In the genomic region with DNA sequence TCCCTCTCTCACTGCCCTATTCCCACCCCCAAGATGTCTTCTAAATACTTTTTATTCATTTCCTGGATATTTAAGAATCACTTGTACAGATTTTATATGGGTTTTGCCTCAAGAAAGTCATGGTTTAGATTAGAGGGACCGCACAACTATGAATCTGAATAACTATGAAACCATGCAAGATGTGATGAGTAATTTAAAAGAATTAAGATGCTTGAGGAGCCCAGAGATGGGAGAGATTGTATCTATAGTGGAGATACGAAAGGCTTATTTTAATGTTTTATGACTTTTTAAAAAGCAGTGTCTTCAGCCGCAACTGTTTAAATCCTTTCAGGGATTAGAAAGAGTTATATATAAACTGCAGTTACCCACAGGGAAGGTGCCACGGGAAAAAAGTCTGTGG, we compare ENCODE assay signal across 23 cellular contexts.
DNase-seq lines count a peak whose midpoint lies in the region; ATAC-seq, FAIRE-seq and TF ChIP-seq lines count a peak whose summit lies in the region.
"Had no signal": no experiment of that assay in that cellular context is flagged by ENCODE, and none has a peak within 500 bp of the region (broad histone marks: within the 10 kb centered on the region; RNA-seq: fewer than 3 reads in every experiment).

No MANE protein-coding gene starts in this region.

- peak overlapping the region; percentile 6; the same call in 1 of the 2 replicates for H2AFZ ChIP-seq in Loucy (ENCODE audit: low read length)

- H3K36me3 ChIP-seq in Loucy (ENCODE audit: insufficient read depth, low read length) (no peaks in the 10 kb centered on the region), H7 (replicated peaks; ENCODE audit: control insufficient read depth, insufficient read depth, low read length) (no peaks in the 10 kb centered on the region)
- H3K36me3 ChIP-seq: Peyer's patch had no signal

- no peaks in the 10 kb centered on the region for H3K36me3 Mint-ChIP-seq in activated CD4-positive, alpha-beta memory T cell treated with anti-CD3 and anti-CD28 coated beads, Interleukin-2, amount 10 ng/mL, durations not matched to agents 7 days and 5 days (ENCODE audit: low read depth)
- H3K36me3 Mint-ChIP-seq in activated naive CD8-positive, alpha-beta T cell treated with anti-CD3 and anti-CD28 coated beads for 36 hours = no peaks in the 10 kb centered on the region

- H3K79me2 ChIP-seq in Loucy (ENCODE audit: insufficient read depth, low read length) = no peaks in the 10 kb centered on the region

- peak overlapping the region; percentile 31 for H3K9ac ChIP-seq in Loucy (ENCODE audit: low read depth, low read length, poor library complexity, severe bottlenecking)

- POLR2A ChIA-PET in activated CD4-positive, alpha-beta memory T cell treated with anti-CD3 and anti-CD28 coated beads, Interleukin-2, amount 10 ng/mL, durations not matched to agents 7 days and 5 days (lab: Charles Lee) = no interaction called here

- H3K4me3 Mint-ChIP-seq in activated CD4-positive, alpha-beta memory T cell treated with anti-CD3 and anti-CD28 coated beads, Interleukin-2, amount 10 ng/mL, durations not matched to agents 7 days and 5 days = no peak overlapping the region
- no peak overlapping the region for H3K4me3 Mint-ChIP-seq in activated naive CD8-positive, alpha-beta T cell treated with anti-CD3 and anti-CD28 coated beads for 36 hours
- H3K4me3 Mint-ChIP-seq: activated CD4-positive, alpha-beta T cell treated with anti-CD3 and anti-CD28 coated beads, Interleukin-2, amount 10 ng/mL, durations not matched to agents 7 days and 5 days; stimulated activated naive CD8-positive, alpha-beta T cell treated with anti-CD3 and anti-CD28 coated beads, Interleukin-15, amount 100 ng/mL, for 72 hours had no signal

- ATAC-seq in GM19351 (IDR thresholded peaks at IDR 0.05; ENCODE audit: unreplicated experiment) = peak; percentile 31
- ATAC-seq: left cardiac atrium; stimulated activated naive CD8-positive, alpha-beta T cell treated with anti-CD3 and anti-CD28 coated beads, Interleukin-15, amount 100 ng/mL, for 72 hours had no signal

- H3K27me3 Mint-ChIP-seq in activated CD4-positive, alpha-beta memory T cell treated with anti-CD3 and anti-CD28 coated beads, Interleukin-2, amount 10 ng/mL, durations not matched to agents 7 days and 5 days = peaks cover 4% of the 10 kb centered on the region
- H3K27me3 Mint-ChIP-seq in activated naive CD8-positive, alpha-beta T cell treated with anti-CD3 and anti-CD28 coated beads for 36 hours = no peaks in the 10 kb centered on the region
- H3K27me3 Mint-ChIP-seq: activated CD4-positive, alpha-beta T cell treated with anti-CD3 and anti-CD28 coated beads, Interleukin-2, amount 10 ng/mL, durations not matched to agents 7 days and 5 days; stimulated activated naive CD8-positive, alpha-beta T cell treated with anti-CD3 and anti-CD28 coated beads, Interleukin-15, amount 100 ng/mL, for 72 hours had no signal

- no peak for TF ChIP-seq POLR2A in GM12892 (IDR thresholded peaks at IDR 0.05; ENCODE audit: low read depth, low read length)

- H4K20me1 ChIP-seq in Loucy (ENCODE audit: insufficient read depth, low read length, poor library complexity, severe bottlenecking) = no peaks in the 10 kb centered on the region

- H3K4me3 ChIP-seq in Loucy (ENCODE audit: low read length, poor library complexity, severe bottlenecking) (peak overlapping the region; percentile 34), H7 (ENCODE audit: insufficient read depth, low read depth, low read length) (no peak overlapping the region)
- H3K4me3 ChIP-seq: Peyer's patch had no signal

- CTCF ChIA-PET in activated CD4-positive, alpha-beta memory T cell treated with anti-CD3 and anti-CD28 coated beads, Interleukin-2, amount 10 ng/mL, durations not matched to agents 7 days and 5 days (lab: Charles Lee) = no interaction called here

- peaks cover 9% of the 10 kb centered on the region; the same call in 1 of the 2 replicates for H3F3A ChIP-seq in Loucy (ENCODE audit: low read depth)

- no peak for FAIRE-seq in GM12892 (lab: Jason Lieb, UNC)
- FAIRE-seq: endometrium, G401.6, TTC549 had no signal

- no peaks in the 10 kb centered on the region for H3K4me1 Mint-ChIP-seq in activated CD4-positive, alpha-beta memory T cell treated with anti-CD3 and anti-CD28 coated beads, Interleukin-2, amount 10 ng/mL, durations not matched to agents 7 days and 5 days
- H3K4me1 Mint-ChIP-seq in activated naive CD8-positive, alpha-beta T cell treated with anti-CD3 and anti-CD28 coated beads for 36 hours = peaks cover 4% of the 10 kb centered on the region
- H3K4me1 Mint-ChIP-seq: activated CD4-positive, alpha-beta T cell treated with anti-CD3 and anti-CD28 coated beads, Interleukin-2, amount 10 ng/mL, durations not matched to agents 7 days and 5 days had no signal

- no peaks in the 10 kb centered on the region for H3K9me2 ChIP-seq in Loucy (replicated peaks; ENCODE audit: low read depth, low read length)

- peak overlapping the region; percentile 63 for H3K4me2 ChIP-seq in Loucy (ENCODE audit: low read depth, low read length, poor library complexity, severe bottlenecking)

- H3K9me3 ChIP-seq in Loucy (ENCODE audit: insufficient read depth, low read depth, low read length) = no peaks in the 10 kb centered on the region
- H3K9me3 ChIP-seq: Caco-2, Peyer's patch had no signal

- TF ChIP-seq CTCF in Loucy (conservative IDR thresholded peaks at IDR 0.05; ENCODE audit: low read length) = no peak

- H3K27ac Mint-ChIP-seq in activated CD4-positive, alpha-beta memory T cell treated with anti-CD3 and anti-CD28 coated beads, Interleukin-2, amount 10 ng/mL, durations not matched to agents 7 days and 5 days = no peak overlapping the region
- no peak overlapping the region for H3K27ac Mint-ChIP-seq in activated naive CD8-positive, alpha-beta T cell treated with anti-CD3 and anti-CD28 coated beads for 36 hours
- H3K27ac Mint-ChIP-seq: activated CD4-positive, alpha-beta T cell treated with anti-CD3 and anti-CD28 coated beads, Interleukin-2, amount 10 ng/mL, durations not matched to agents 7 days and 5 days; stimulated activated naive CD8-positive, alpha-beta T cell treated with anti-CD3 and anti-CD28 coated beads, Interleukin-15, amount 100 ng/mL, for 72 hours had no signal

- H3K4me1 ChIP-seq in Loucy (ENCODE audit: insufficient read depth, low read length, poor library complexity, severe bottlenecking) = peaks cover 69% of the 10 kb centered on the region
- H3K4me1 ChIP-seq: Caco-2, Peyer's patch had no signal

- DNase-seq in AG20443 (ENCODE audit: low spot score) = peak; percentile 38
- peak; percentile 82 for DNase-seq in fibroblast of peridontal ligament (ENCODE audit: extremely low read depth)
- DNase-seq in GM12892 (ENCODE audit: insufficient read length) = no peak
- DNase-seq in activated CD4-positive, alpha-beta memory T cell treated with anti-CD3 and anti-CD28 coated beads, Interleukin-2, amount 10 ng/mL, durations not matched to agents 7 days and 5 days = no peak
- DNase-seq in H7 = no peak
- DNase-seq in activated naive CD8-positive, alpha-beta T cell treated with anti-CD3 and anti-CD28 coated beads for 36 hours = no peak
- DNase-seq: ACHN; activated CD4-positive, alpha-beta T cell treated with anti-CD3 and anti-CD28 coated beads, Interleukin-2, amount 10 ng/mL, durations not matched to agents 7 days and 5 days; activated naive CD4-positive, alpha-beta T cell; Caco-2; KBM-7; left cardiac atrium; NCI-H1048; NCI-H774; Peyer's patch; retina; stimulated activated CD4-positive, alpha-beta T cell treated with anti-CD3 and anti-CD28 coated beads, Interleukin-15, amount 100 ng/mL, for 24 hours; stimulated activated naive CD8-positive, alpha-beta T cell treated with anti-CD3 and anti-CD28 coated beads, Interleukin-15, amount 100 ng/mL, for 72 hours had no signal

- H3K27me3 ChIP-seq in Loucy (ENCODE audit: insufficient read depth, low read length, poor library complexity, severe bottlenecking) (no peaks in the 10 kb centered on the region), H7 (ENCODE audit: control insufficient read depth, insufficient read depth, low read length) (no peaks in the 10 kb centered on the region)
- H3K27me3 ChIP-seq: Peyer's patch had no signal

- no peaks in the 10 kb centered on the region for H3K9me3 Mint-ChIP-seq in activated CD4-positive, alpha-beta memory T cell treated with anti-CD3 and anti-CD28 coated beads, Interleukin-2, amount 10 ng/mL, durations not matched to agents 7 days and 5 days
- H3K9me3 Mint-ChIP-seq in activated naive CD8-positive, alpha-beta T cell treated with anti-CD3 and anti-CD28 coated beads for 36 hours = no peaks in the 10 kb centered on the region
- H3K9me3 Mint-ChIP-seq: activated CD4-positive, alpha-beta T cell treated with anti-CD3 and anti-CD28 coated beads, Interleukin-2, amount 10 ng/mL, durations not matched to agents 7 days and 5 days; stimulated activated naive CD8-positive, alpha-beta T cell treated with anti-CD3 and anti-CD28 coated beads, Interleukin-15, amount 100 ng/mL, for 72 hours had no signal

Comparison
In these comparisons a context has a peak if more than half of its experiments do, and no peak if none do; other contexts are left out.
1. DNase-seq: peak in AG20443 (single experiment) and fibroblast of peridontal ligament (single experiment); none in GM12892 (single experiment), activated CD4-positive, alpha-beta memory T cell treated with anti-CD3 and anti-CD28 coated beads, Interleukin-2, amount 10 ng/mL, durations not matched to agents 7 days and 5 days (single experiment), H7 (single experiment) and activated naive CD8-positive, alpha-beta T cell treated with anti-CD3 and anti-CD28 coated beads for 36 hours (single experiment).